In genomic region chr4:176875026-176875425, GRCh38 we compare ENCODE assay signal across 18 cellular contexts.
DNase-seq lines count a peak whose midpoint lies in the region; ATAC-seq and TF ChIP-seq lines count a peak whose summit lies in the region.
"Had no signal": no experiment of that assay in that cellular context is flagged by ENCODE, and none has a peak within 500 bp of the region (broad histone marks: within the 10 kb centered on the region; RNA-seq: fewer than 3 reads in every experiment).

No MANE protein-coding gene starts in this region.

- CTCF ChIA-PET in CD4-positive, alpha-beta memory T cell (lab: Charles Lee; ENCODE audit: partially characterized antibody): no interaction called here

- intact Hi-C loops in CD4-positive, alpha-beta memory T cell (cut with micrococcal nuclease): no loop called here

- H3K36me3 Mint-ChIP-seq in CD4-positive, alpha-beta memory T cell: no peaks in the 10 kb centered on the region
- H3K36me3 Mint-ChIP-seq: IgD-negative memory B cell had no signal

- H3K4me1 ChIP-seq in neuron (ENCODE audit: insufficient read depth, low read length): peaks cover 10% of the 10 kb centered on the region
- no peaks in the 10 kb centered on the region for H3K4me1 ChIP-seq in CD4-positive, alpha-beta memory T cell (ENCODE audit: insufficient read depth, low read length)
- no peaks in the 10 kb centered on the region for H3K4me1 ChIP-seq in effector memory CD4-positive, alpha-beta T cell (ENCODE audit: control insufficient read depth, insufficient read depth, low read length, poor library complexity, severe bottlenecking)
- H3K4me1 ChIP-seq: BE2C had no signal

- no peak overlapping the region for H3K4me3 ChIP-seq in AG10803 (ENCODE audit: low read length)
- no peak overlapping the region for H3K4me3 ChIP-seq in MG63
- no peak overlapping the region for H3K4me3 ChIP-seq in neuron (ENCODE audit: low read length)
- no peak overlapping the region for H3K4me3 ChIP-seq in CD4-positive, alpha-beta memory T cell (ENCODE audit: low read length in 2 of 2)
- H3K4me3 ChIP-seq in effector memory CD4-positive, alpha-beta T cell (ENCODE audit: insufficient read depth, low read depth, low read length, poor library complexity, severe bottlenecking): no peak overlapping the region

- no peaks in the 10 kb centered on the region for H3K27me3 Mint-ChIP-seq in CD4-positive, alpha-beta memory T cell
- H3K27me3 Mint-ChIP-seq: IgD-negative memory B cell had no signal

- H3K27ac Mint-ChIP-seq in CD4-positive, alpha-beta memory T cell: no peak overlapping the region
- H3K27ac Mint-ChIP-seq: IgD-negative memory B cell had no signal

- no peak overlapping the region for H3K4me3 Mint-ChIP-seq in CD4-positive, alpha-beta memory T cell
- H3K4me3 Mint-ChIP-seq: IgD-negative memory B cell had no signal

- H3K27me3 ChIP-seq in MG63 (no peaks in the 10 kb centered on the region), neuron (ENCODE audit: insufficient read depth, low read length) (no peaks in the 10 kb centered on the region)
- no peaks in the 10 kb centered on the region for H3K27me3 ChIP-seq in CD4-positive, alpha-beta memory T cell (ENCODE audit: insufficient read depth, low read length)
- no peaks in the 10 kb centered on the region for H3K27me3 ChIP-seq in effector memory CD4-positive, alpha-beta T cell (replicated peaks; ENCODE audit: control insufficient read depth, insufficient read depth, low read length, poor library complexity, severe bottlenecking)
- H3K27me3 ChIP-seq: BE2C had no signal

- ATAC-seq in HG02870 (IDR thresholded peaks at IDR 0.05; ENCODE audit: unreplicated experiment): no peak

- H3K36me3 ChIP-seq in MG63 (no peaks in the 10 kb centered on the region), neuron (ENCODE audit: insufficient read depth, low read length) (no peaks in the 10 kb centered on the region)
- H3K36me3 ChIP-seq in CD4-positive, alpha-beta memory T cell (ENCODE audit: insufficient read depth, low read length): no peaks in the 10 kb centered on the region
- H3K36me3 ChIP-seq in effector memory CD4-positive, alpha-beta T cell (ENCODE audit: control insufficient read depth, insufficient read depth, low read length): no peaks in the 10 kb centered on the region
- H3K36me3 ChIP-seq: BE2C had no signal

- H3K9me3 ChIP-seq in MG63: peaks cover 21% of the 10 kb centered on the region
- no peaks in the 10 kb centered on the region for H3K9me3 ChIP-seq in neuron (ENCODE audit: low read length)
- H3K9me3 ChIP-seq in CD4-positive, alpha-beta memory T cell (ENCODE audit: control insufficient read depth in 1 of 2, low read length in 2 of 2): no peaks in the 10 kb centered on the region
- H3K9me3 ChIP-seq in effector memory CD4-positive, alpha-beta T cell (ENCODE audit: control insufficient read depth, low read length): no peaks in the 10 kb centered on the region
- H3K9me3 ChIP-seq: BE2C had no signal

- DNase-seq in AG10803 (ENCODE audit: low read depth): peak; percentile 45
- peak; percentile 51 for DNase-seq in MG63
- peak; percentile 45 for DNase-seq in fibroblast of gingiva (ENCODE audit: low read depth)
- no peak for DNase-seq in CD4-positive, alpha-beta memory T cell
- no peak for DNase-seq in T-helper 2 cell
- no peak for DNase-seq in effector memory CD4-positive, alpha-beta T cell
- DNase-seq: BE2C, GOT3, HCEC 1CT, NCI-H1417 treated with DMSO at 0.1 percent for 48 hours, NCI-H187 treated with DMSO at 0.1 percent for 48 hours, NCI-H2107, NCI-H510A treated with DMSO at 0.1 percent for 48 hours, NCI-H748 treated with DMSO at 0.1 percent for 48 hours, SIG-M5 had no signal

- H2AFZ ChIP-seq in neuron (ENCODE audit: low read depth, low read length): peak overlapping the region; percentile 53

- peaks cover 0 to 27% (median under 1%) of the 10 kb centered on the region in 8 donors for H3K9me3 Mint-ChIP-seq in CD4-positive, alpha-beta memory T cell

- H3K4me1 Mint-ChIP-seq in CD4-positive, alpha-beta memory T cell: no peaks in the 10 kb centered on the region
- H3K4me1 Mint-ChIP-seq: IgD-negative memory B cell had no signal

- POLR2A ChIA-PET in CD4-positive, alpha-beta memory T cell (lab: Charles Lee; ENCODE audit: partially characterized antibody): no interaction called here

- H3K27ac ChIP-seq in CD4-positive, alpha-beta memory T cell (ENCODE audit: low read depth, low read length): no peak overlapping the region
- no peak overlapping the region for H3K27ac ChIP-seq in effector memory CD4-positive, alpha-beta T cell (ENCODE audit: insufficient read depth, low read length, poor library complexity, severe bottlenecking)

- no peak for TF ChIP-seq CTCF in AG10803 (conservative IDR thresholded peaks at IDR 0.05; ENCODE audit: low read length)

Comparison
In these comparisons a context has a peak if more than half of its experiments do, and no peak if none do; other contexts are left out.
1. DNase-seq: peak in AG10803 (single experiment), MG63 (single experiment) and fibroblast of gingiva (single experiment); none in CD4-positive, alpha-beta memory T cell (0 of 5), T-helper 2 cell (0 of 5) and effector memory CD4-positive, alpha-beta T cell (0 of 3).